Comparison of ENCODE assay signal across 9 cellular contexts in the genomic region with DNA sequence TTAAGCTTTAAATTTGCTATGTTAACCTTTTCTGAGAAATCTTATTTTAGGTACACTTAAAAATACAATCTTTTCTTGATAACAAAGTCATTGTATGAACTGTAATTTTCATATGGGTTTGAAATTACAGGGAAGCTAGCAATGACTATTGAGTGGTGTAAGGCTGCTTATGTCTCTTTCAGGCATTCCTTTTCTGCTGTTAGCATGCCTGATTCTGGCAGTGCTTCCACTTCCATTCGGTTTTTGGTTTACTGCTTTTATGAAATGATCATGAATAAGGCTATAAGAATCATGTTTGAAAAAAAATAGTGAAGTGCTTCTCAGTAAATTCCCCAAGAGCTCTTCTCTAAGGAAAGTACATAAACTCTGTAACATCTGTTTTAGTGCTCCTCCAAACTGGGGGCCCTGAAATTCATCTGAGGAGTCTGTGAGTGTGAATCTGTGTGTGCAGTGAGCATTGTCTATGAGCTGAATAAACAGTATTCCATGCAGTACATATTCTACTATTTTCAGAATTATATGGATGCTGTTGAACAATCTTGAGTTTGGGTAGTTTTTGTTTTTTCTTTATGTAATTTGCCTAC.
DNase-seq lines count a peak whose midpoint lies in the region; ATAC-seq and TF ChIP-seq lines count a peak whose summit lies in the region.
"Had no signal": no experiment of that assay in that cellular context is flagged by ENCODE, and none has a peak within 500 bp of the region (broad histone marks: within the 10 kb centered on the region; RNA-seq: fewer than 3 reads in every experiment).

No MANE protein-coding gene starts in this region.

- 31 to 47% (median 37%) methylated on average over 1 of the region's 1 CpG for WGBS in adrenal gland, 4 donors
- WGBS in spleen, 5 donors, result 57 to 71% (median 67%) methylated on average over 1 of the region's 1 CpG

- H3K4me1 ChIP-seq in adrenal gland (replicated peaks in 1 of 2) (peaks cover 0 to 2% of the 10 kb centered on the region in 2 donors), spleen (peaks cover 0 to 31% (median 12%) of the 10 kb centered on the region in 6 donors), gastrocnemius medialis (no peaks in the 10 kb centered on the region)

- DNase-seq in AG09309 (ENCODE audit: low read depth) (peak; percentile 47), astrocyte of the hippocampus (ENCODE audit: low read depth, low spot score) (peak; percentile 41), adrenal gland (no peak), spleen (no peak), NOMO-1 treated with DMSO at 0.1 percent for 48 hours (lab: John Stamatoyannopoulos, UW; ENCODE audit: unreplicated experiment) (no peak), gastrocnemius medialis (no peak)
- DNase-seq: COR-L47 had no signal

- TF ChIP-seq CTCF in AG09309 (IDR thresholded peaks at IDR 0.05; ENCODE audit: control insufficient read depth, insufficient read depth, low read depth, low read length, missing control alignments) (no peak), adrenal gland (IDR thresholded peaks at IDR 0.05) (no peak), spleen (IDR thresholded peaks at IDR 0.05 in 8 of 11, conservative IDR thresholded peaks at IDR 0.05 in 3 of 11) (no peak), gastrocnemius medialis (IDR thresholded peaks at IDR 0.05 in 4 of 5, conservative IDR thresholded peaks at IDR 0.05 in 1 of 5) (no peak)

- in situ Hi-C loops in gastrocnemius medialis (cut with MboI; ENCODE audit: low sequenced_read_pairs in 4 of 4), result no loop called here

- H3K36me3 ChIP-seq in adrenal gland (replicated peaks in 1 of 2), result no peaks in the 10 kb centered on the region
- no peaks in the 10 kb centered on the region for H3K36me3 ChIP-seq in spleen
- no peaks in the 10 kb centered on the region for H3K36me3 ChIP-seq in gastrocnemius medialis

- H3K4me3 ChIP-seq in AG09309 (ENCODE audit: control insufficient read depth, low read depth, low read length) (no peak overlapping the region), adrenal gland (no peak overlapping the region), spleen (no peak overlapping the region), gastrocnemius medialis (no peak overlapping the region)

- intact Hi-C loops in adrenal gland (cut with DNase I), result no loop called here
- intact Hi-C loops in spleen (cut with DNase I; ENCODE audit: low total_unique reads), result no loop called here
- intact Hi-C loops in gastrocnemius medialis (cut with DNase I; ENCODE audit: low total_unique reads), result no loop called here

- H3K27me3 ChIP-seq in adrenal gland (no peaks in the 10 kb centered on the region), spleen (replicated peaks in 1 of 7) (no peaks in the 10 kb centered on the region), gastrocnemius medialis (no peaks in the 10 kb centered on the region)

- H3K9me3 ChIP-seq in adrenal gland (replicated peaks in 1 of 3) (no peaks in the 10 kb centered on the region), spleen (peaks cover 0 to 5% (median 0%) of the 10 kb centered on the region in 8 donors), gastrocnemius medialis (no peaks in the 10 kb centered on the region)

- TF ChIP-seq POLR2A in adrenal gland (IDR thresholded peaks at IDR 0.05) (no peak), spleen (IDR thresholded peaks at IDR 0.05) (no peak), gastrocnemius medialis (IDR thresholded peaks at IDR 0.05) (no peak)

- H3K27ac ChIP-seq in adrenal gland (no peak overlapping the region), spleen (peak overlapping the region in 1 of 8 donors; percentile 1), gastrocnemius medialis (no peak overlapping the region)

- ATAC-seq in GM19035 (IDR thresholded peaks at IDR 0.05; ENCODE audit: unreplicated experiment) (peak; percentile 23), HG03066 (IDR thresholded peaks at IDR 0.05; ENCODE audit: low read depth, unreplicated experiment) (peak; percentile 29), gastrocnemius medialis (no peak)

Comparison
In these comparisons a context has a peak if more than half of its experiments do, and no peak if none do; other contexts are left out.
1. DNase-seq: peak in AG09309 (single experiment) and astrocyte of the hippocampus (single experiment); none in adrenal gland (0 of 7), spleen (single experiment), NOMO-1 treated with DMSO at 0.1 percent for 48 hours (single experiment) and gastrocnemius medialis (0 of 2).
2. ATAC-seq: peak in GM19035 (single experiment) and HG03066 (single experiment); none in gastrocnemius medialis (0 of 2).